Comparison of ENCODE assay signal across 32 cellular contexts in the genomic region with DNA sequence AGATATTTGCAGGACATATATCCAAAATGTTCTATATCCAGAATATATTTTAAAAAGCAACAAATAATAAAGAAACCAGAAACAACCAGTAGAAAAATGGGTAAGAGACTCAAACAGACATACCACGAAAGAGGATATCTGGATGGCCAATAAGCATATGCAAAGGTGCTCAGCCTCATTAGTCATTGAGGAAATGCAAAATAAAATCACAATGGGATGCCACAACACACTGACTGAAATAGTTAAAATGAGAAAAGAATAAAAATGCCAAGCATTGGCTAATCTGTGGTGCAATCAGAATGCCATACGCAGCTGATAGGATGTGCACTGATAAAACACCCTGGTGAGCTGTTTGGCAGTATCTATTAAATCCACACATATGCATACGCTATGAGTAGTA.
"Had no signal": no experiment of that assay in that cellular context is flagged by ENCODE, and none has a peak within 500 bp of the region (broad histone marks: within the 10 kb centered on the region; RNA-seq: fewer than 3 reads in every experiment).

No MANE protein-coding gene starts in this region.

- ATAC-seq: left colon; left lung; lower lobe of right lung; naive thymus-derived CD8-positive, alpha-beta T cell; pancreas; right cardiac atrium; sciatic nerve; stimulated activated naive B cell treated with anti-CD40 and anti-IgM and Interleukin-4, amounts not matched to agents 10 μg/mL and 1 μg/mL and 100 μg/mL, for 72 hours; stimulated activated naive CD8-positive, alpha-beta T cell treated with anti-CD3 and anti-CD28 coated beads, Interleukin-15, Interleukin-2, amounts not matched to agents 100 U/mL and 50 U/mL, for 24 hours had no signal

- H3K27ac ChIP-seq: left lung, lower lobe of right lung, pancreas, prostate gland, skin epidermis, stomach, testis, thyroid gland, transverse colon, upper lobe of left lung, vagina had no signal

- H3K4me3 Mint-ChIP-seq: immature natural killer cell; naive thymus-derived CD8-positive, alpha-beta T cell; nephron; neural crest cell; stimulated activated naive B cell treated with anti-CD40 and anti-IgM and Interleukin-4, amounts not matched to agents 10 μg/mL and 1 μg/mL and 100 μg/mL, for 72 hours had no signal

- H3K27me3 Mint-ChIP-seq: stimulated activated naive B cell treated with anti-CD40 and anti-IgM and Interleukin-4, amounts not matched to agents 10 μg/mL and 1 μg/mL and 100 μg/mL, for 72 hours had no signal

- DNase-seq: hypothalamus; immature natural killer cell; kidney; left colon; left lung; lower lobe of right lung; mammary epithelial cell; mesenchymal stem cell; naive thymus-derived CD8-positive, alpha-beta T cell; nucleus accumbens; pancreas; posterior cingulate gyrus; retina; right cardiac atrium; stimulated activated CD4-positive, alpha-beta T cell treated with anti-CD3 and anti-CD28 coated beads, Interleukin-12 subunit alpha, Interleukin-12 subunit beta, amount 100 ng/mL, for 4 hours; stimulated activated CD4-positive, alpha-beta T cell treated with anti-CD3 and anti-CD28 coated beads, Interleukin-15, amount 100 ng/mL, for 24 hours; stimulated activated CD4-positive, alpha-beta T cell treated with anti-CD3 and anti-CD28 coated beads, Interleukin-2, amount 100 ng/mL, for 24 hours; stimulated activated CD4-positive, alpha-beta T cell treated with anti-CD3 and anti-CD28 coated beads, Interleukin-4, amount 100 ng/mL, for 1 hour; stimulated activated naive B cell treated with anti-CD40 and anti-IgM and Interleukin-4, amounts not matched to agents 10 μg/mL and 1 μg/mL and 100 μg/mL, for 72 hours; stimulated activated naive CD8-positive, alpha-beta T cell treated with anti-CD3 and anti-CD28 coated beads, Interleukin-15, Interleukin-2, amounts not matched to agents 100 U/mL and 50 U/mL, for 24 hours; stomach; testis; thyroid gland; transverse colon; upper lobe of left lung had no signal

- H3K9me3 Mint-ChIP-seq: nephron, neural crest cell had no signal

- H3K36me3 ChIP-seq: left lung, lower lobe of right lung, pancreas, prostate gland, stomach, thyroid gland, transverse colon, upper lobe of left lung, vagina had no signal

- H3K36me3 Mint-ChIP-seq: stimulated activated naive B cell treated with anti-CD40 and anti-IgM and Interleukin-4, amounts not matched to agents 10 μg/mL and 1 μg/mL and 100 μg/mL, for 72 hours had no signal

- H3K27me3 ChIP-seq: left lung, pancreas, stomach, testis, thyroid gland, transverse colon, upper lobe of left lung, vagina had no signal

- H3K4me1 ChIP-seq: left lung, lower lobe of right lung, pancreas, prostate gland, stomach, testis, thyroid gland, transverse colon, upper lobe of left lung, vagina had no signal

- H3K4me3 ChIP-seq: left lung, lower lobe of right lung, pancreas, prostate gland, skin epidermis, stomach, testis, thyroid gland, transverse colon, upper lobe of left lung, vagina had no signal

- H3K4me1 Mint-ChIP-seq: immature natural killer cell; naive thymus-derived CD8-positive, alpha-beta T cell; neural crest cell; stimulated activated naive B cell treated with anti-CD40 and anti-IgM and Interleukin-4, amounts not matched to agents 10 μg/mL and 1 μg/mL and 100 μg/mL, for 72 hours had no signal

- H3K9me3 ChIP-seq: left lung, lower lobe of right lung, pancreas, prostate gland, stomach, testis, thyroid gland, transverse colon, upper lobe of left lung, vagina had no signal

- H3K27ac Mint-ChIP-seq: immature natural killer cell; naive thymus-derived CD8-positive, alpha-beta T cell; nephron; stimulated activated naive B cell treated with anti-CD40 and anti-IgM and Interleukin-4, amounts not matched to agents 10 μg/mL and 1 μg/mL and 100 μg/mL, for 72 hours had no signal

- FAIRE-seq: islet of Langerhans, kidney had no signal
